Comparison of ENCODE assay signal across 1 cellular context in the genomic region with DNA sequence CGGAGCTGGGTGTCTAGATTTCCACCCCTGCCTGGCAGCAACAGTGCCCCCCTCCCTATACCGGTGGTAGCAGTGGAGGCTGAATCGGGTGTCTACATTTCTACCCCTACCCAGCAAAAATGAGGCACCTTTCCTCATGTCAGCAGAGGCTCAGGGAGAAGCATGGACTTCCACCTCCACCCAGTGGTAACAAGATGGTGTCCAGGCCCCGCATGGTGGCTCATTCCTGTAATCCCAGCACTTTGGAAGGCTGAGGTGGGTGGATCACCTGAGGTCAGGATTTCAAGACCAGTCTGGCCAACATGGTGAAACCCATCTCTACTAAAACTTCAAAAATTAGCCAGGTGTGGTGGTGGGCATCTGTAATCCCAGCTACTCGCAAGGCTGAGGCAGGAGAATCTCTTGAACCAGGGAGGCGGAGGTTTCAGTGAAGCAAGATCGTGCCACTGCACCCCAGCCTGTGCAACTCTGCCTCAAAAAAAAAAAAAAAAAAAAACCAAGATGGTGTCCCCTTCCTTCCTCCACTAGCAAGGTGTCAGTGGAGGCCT.
TF ChIP-seq lines count a peak whose summit lies in the region.

No MANE protein-coding gene starts in this region.

TF ChIP-seq in HCT116, 20 proteins besides CTCF, POLR2A, EP300 and RAD21:
- TF ChIP-seq SP1 (IDR thresholded peaks at IDR 0.05; ENCODE audit: low read depth) (no peak), ZNF274 (IDR thresholded peaks at IDR 0.05; ENCODE audit: low read depth, low read length) (no peak), SIN3A (IDR thresholded peaks at IDR 0.05; ENCODE audit: low read depth) (no peak), POLR2AphosphoS5 (IDR thresholded peaks at IDR 0.05; ENCODE audit: low read depth, low read length) (no peak), EZH2phosphoT487 (IDR thresholded peaks at IDR 0.05; ENCODE audit: borderline replicate concordance) (no peak), CBX3 (IDR thresholded peaks at IDR 0.05; ENCODE audit: low read depth) (no peak), FOSL1 (IDR thresholded peaks at IDR 0.05; ENCODE audit: low read depth) (no peak), CEBPB (IDR thresholded peaks at IDR 0.05; ENCODE audit: low read depth) (no peak), SRF (IDR thresholded peaks at IDR 0.05; ENCODE audit: low read depth) (no peak), ELF1 (IDR thresholded peaks at IDR 0.05; ENCODE audit: borderline replicate concordance, low read depth) (no peak), YY1 (IDR thresholded peaks at IDR 0.05; ENCODE audit: extremely low read depth, insufficient replicate concordance, low read depth, low read length) (no peak), EGR1 (IDR thresholded peaks at IDR 0.05; ENCODE audit: low read depth) (no peak), ZFX (IDR thresholded peaks at IDR 0.05) (no peak), JUND (IDR thresholded peaks at IDR 0.05) (no peak), EZH2 (IDR thresholded peaks at IDR 0.05) (no peak)
- TF ChIP-seq, protein P1, sequence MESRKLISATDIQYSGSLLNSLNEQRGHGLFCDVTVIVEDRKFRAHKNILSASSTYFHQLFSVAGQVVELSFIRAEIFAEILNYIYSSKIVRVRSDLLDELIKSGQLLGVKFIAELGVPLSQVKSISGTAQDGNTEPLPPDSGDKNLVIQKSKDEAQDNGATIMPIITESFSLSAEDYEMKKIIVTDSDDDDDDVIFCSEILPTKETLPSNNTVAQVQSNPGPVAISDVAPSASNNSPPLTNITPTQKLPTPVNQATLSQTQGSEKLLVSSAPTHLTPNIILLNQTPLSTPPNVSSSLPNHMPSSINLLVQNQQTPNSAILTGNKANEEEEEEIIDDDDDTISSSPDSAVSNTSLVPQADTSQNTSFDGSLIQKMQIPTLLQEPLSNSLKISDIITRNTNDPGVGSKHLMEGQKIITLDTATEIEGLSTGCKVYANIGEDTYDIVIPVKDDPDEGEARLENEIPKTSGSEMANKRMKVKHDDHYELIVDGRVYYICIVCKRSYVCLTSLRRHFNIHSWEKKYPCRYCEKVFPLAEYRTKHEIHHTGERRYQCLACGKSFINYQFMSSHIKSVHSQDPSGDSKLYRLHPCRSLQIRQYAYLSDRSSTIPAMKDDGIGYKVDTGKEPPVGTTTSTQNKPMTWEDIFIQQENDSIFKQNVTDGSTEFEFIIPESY (IDR thresholded peaks at IDR 0.05; ENCODE audit: extremely low read depth, insufficient replicate concordance, low read length): no peak
- TF ChIP-seq, protein P2, sequence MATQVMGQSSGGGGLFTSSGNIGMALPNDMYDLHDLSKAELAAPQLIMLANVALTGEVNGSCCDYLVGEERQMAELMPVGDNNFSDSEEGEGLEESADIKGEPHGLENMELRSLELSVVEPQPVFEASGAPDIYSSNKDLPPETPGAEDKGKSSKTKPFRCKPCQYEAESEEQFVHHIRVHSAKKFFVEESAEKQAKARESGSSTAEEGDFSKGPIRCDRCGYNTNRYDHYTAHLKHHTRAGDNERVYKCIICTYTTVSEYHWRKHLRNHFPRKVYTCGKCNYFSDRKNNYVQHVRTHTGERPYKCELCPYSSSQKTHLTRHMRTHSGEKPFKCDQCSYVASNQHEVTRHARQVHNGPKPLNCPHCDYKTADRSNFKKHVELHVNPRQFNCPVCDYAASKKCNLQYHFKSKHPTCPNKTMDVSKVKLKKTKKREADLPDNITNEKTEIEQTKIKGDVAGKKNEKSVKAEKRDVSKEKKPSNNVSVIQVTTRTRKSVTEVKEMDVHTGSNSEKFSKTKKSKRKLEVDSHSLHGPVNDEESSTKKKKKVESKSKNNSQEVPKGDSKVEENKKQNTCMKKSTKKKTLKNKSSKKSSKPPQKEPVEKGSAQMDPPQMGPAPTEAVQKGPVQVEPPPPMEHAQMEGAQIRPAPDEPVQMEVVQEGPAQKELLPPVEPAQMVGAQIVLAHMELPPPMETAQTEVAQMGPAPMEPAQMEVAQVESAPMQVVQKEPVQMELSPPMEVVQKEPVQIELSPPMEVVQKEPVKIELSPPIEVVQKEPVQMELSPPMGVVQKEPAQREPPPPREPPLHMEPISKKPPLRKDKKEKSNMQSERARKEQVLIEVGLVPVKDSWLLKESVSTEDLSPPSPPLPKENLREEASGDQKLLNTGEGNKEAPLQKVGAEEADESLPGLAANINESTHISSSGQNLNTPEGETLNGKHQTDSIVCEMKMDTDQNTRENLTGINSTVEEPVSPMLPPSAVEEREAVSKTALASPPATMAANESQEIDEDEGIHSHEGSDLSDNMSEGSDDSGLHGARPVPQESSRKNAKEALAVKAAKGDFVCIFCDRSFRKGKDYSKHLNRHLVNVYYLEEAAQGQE (IDR thresholded peaks at IDR 0.05; ENCODE audit: low read depth): no peak
- TF ChIP-seq, protein P3, sequence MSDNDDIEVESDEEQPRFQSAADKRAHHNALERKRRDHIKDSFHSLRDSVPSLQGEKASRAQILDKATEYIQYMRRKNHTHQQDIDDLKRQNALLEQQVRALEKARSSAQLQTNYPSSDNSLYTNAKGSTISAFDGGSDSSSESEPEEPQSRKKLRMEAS (IDR thresholded peaks at IDR 0.05): no peak
- TF ChIP-seq, protein P4, sequence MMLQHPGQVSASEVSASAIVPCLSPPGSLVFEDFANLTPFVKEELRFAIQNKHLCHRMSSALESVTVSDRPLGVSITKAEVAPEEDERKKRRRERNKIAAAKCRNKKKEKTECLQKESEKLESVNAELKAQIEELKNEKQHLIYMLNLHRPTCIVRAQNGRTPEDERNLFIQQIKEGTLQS (IDR thresholded peaks at IDR 0.05): no peak
